Comparison of ENCODE assay signal across 16 cellular contexts in genomic region chr4:113893546-113893945, GRCh38.
DNase-seq lines count a peak whose midpoint lies in the region; ATAC-seq and TF ChIP-seq lines count a peak whose summit lies in the region.
"Had no signal": no experiment of that assay in that cellular context is flagged by ENCODE, and none has a peak within 500 bp of the region (broad histone marks: within the 10 kb centered on the region; RNA-seq: fewer than 3 reads in every experiment).

No MANE protein-coding gene starts in this region.

- H3K4me3 Mint-ChIP-seq in neural progenitor cell: no peak overlapping the region
- H3K4me3 Mint-ChIP-seq: activated naive CD4-positive, alpha-beta T cell treated with anti-CD3 and anti-CD28 coated beads, Interleukin-2, amount 50 U/mL, for 24 hours had no signal

- ATAC-seq in HG03159 (IDR thresholded peaks at IDR 0.05; ENCODE audit: unreplicated experiment): no peak
- no peak for ATAC-seq in GM21381 (IDR thresholded peaks at IDR 0.05; ENCODE audit: unreplicated experiment)
- ATAC-seq: A549 had no signal

- H3F3A ChIP-seq in neural progenitor cell (ENCODE audit: low read depth): no peaks in the 10 kb centered on the region

- no peaks in the 10 kb centered on the region for H3K9me2 ChIP-seq in Karpas-422 (replicated peaks; ENCODE audit: insufficient read depth, low read length)

- H3K4me2 ChIP-seq in Karpas-422 (ENCODE audit: low read depth, low read length, poor library complexity, severe bottlenecking) (no peak overlapping the region), neural progenitor cell (no peak overlapping the region)
- H3K4me2 ChIP-seq: A549 had no signal

- in situ Hi-C loops in brain microvascular endothelial cell (cut with HindIII; ENCODE audit: low pct_ligation_motif_present, low sequenced_read_pairs): no loop called here

- H3K36me3 ChIP-seq in Karpas-422 (ENCODE audit: insufficient read depth, low read length) (no peaks in the 10 kb centered on the region), brain microvascular endothelial cell (replicated peaks) (peaks cover 5% of the 10 kb centered on the region), neural progenitor cell (no peaks in the 10 kb centered on the region)

- no peaks in the 10 kb centered on the region for H3K9me3 ChIP-seq in Karpas-422 (ENCODE audit: low read length)
- H3K9me3 ChIP-seq in neural progenitor cell (ENCODE audit: low read depth): no peaks in the 10 kb centered on the region
- H3K9me3 ChIP-seq: A549, stomach had no signal

- no peak overlapping the region for H3K27ac ChIP-seq in Karpas-422 (ENCODE audit: low read length)
- no peak overlapping the region for H3K27ac ChIP-seq in brain microvascular endothelial cell
- H3K27ac ChIP-seq in neural progenitor cell: no peak overlapping the region
- H3K27ac ChIP-seq: A549, stomach had no signal

- H3K27me3 ChIP-seq in Karpas-422 (ENCODE audit: low read length): no peaks in the 10 kb centered on the region; the same call in 1 of the 2 replicates
- no peaks in the 10 kb centered on the region for H3K27me3 ChIP-seq in brain microvascular endothelial cell (replicated peaks)
- no peaks in the 10 kb centered on the region for H3K27me3 ChIP-seq in neural progenitor cell
- H3K27me3 ChIP-seq: stomach had no signal

- no peaks in the 10 kb centered on the region for H3K4me1 ChIP-seq in Karpas-422 (ENCODE audit: low read length)
- no peaks in the 10 kb centered on the region for H3K4me1 ChIP-seq in neural progenitor cell
- H3K4me1 ChIP-seq: A549, stomach had no signal

- no peaks in the 10 kb centered on the region for H3K36me3 Mint-ChIP-seq in neural progenitor cell

- H3K27me3 Mint-ChIP-seq in neural progenitor cell (ENCODE audit: insufficient read depth, low read depth): peaks cover 3% of the 10 kb centered on the region
- H3K27me3 Mint-ChIP-seq: activated naive CD4-positive, alpha-beta T cell treated with anti-CD3 and anti-CD28 coated beads, Interleukin-2, amount 50 U/mL, for 24 hours had no signal

- H2AFZ ChIP-seq in Karpas-422 (ENCODE audit: low read length) (no peak overlapping the region), neural progenitor cell (replicated peaks) (no peak overlapping the region)

- H3K4me3 ChIP-seq in Karpas-422 (ENCODE audit: low read length) (no peak overlapping the region), brain microvascular endothelial cell (ENCODE audit: low read depth, low read length) (no peak overlapping the region), neural progenitor cell (no peak overlapping the region)
- H3K4me3 ChIP-seq: A549, stomach had no signal

- no peak overlapping the region for H3K9ac ChIP-seq in Karpas-422 (ENCODE audit: low read length)
- H3K9ac ChIP-seq in neural progenitor cell: no peak overlapping the region

- no peaks in the 10 kb centered on the region for H3K4me1 Mint-ChIP-seq in neural progenitor cell

- TF ChIP-seq CTCF in brain microvascular endothelial cell (IDR thresholded peaks at IDR 0.05; ENCODE audit: low read depth, low read length, missing control alignments): peak; percentile 31
- TF ChIP-seq CTCF in neural progenitor cell (IDR thresholded peaks at IDR 0.05): peak; percentile 15

- DNase-seq in DMS53 (lab: John Stamatoyannopoulos, UW) (peak; percentile 4), DMS53 treated with DMSO at 0.1 percent for 48 hours (lab: John Stamatoyannopoulos, UW; ENCODE audit: unreplicated experiment) (no peak), Karpas-422 (peak; percentile 52), brain microvascular endothelial cell (no peak), neural progenitor cell (ENCODE audit: low spot score) (no peak), retina (no peak)
- DNase-seq: activated CD4-positive, alpha-beta T cell treated with anti-CD3 and anti-CD28 coated beads, Interleukin-2, amount 50 U/mL, for 48 hours; H7; NCI-H510A; stimulated activated CD4-positive, alpha-beta T cell treated with anti-CD3 and anti-CD28 coated beads, Interleukin-4, amount 100 ng/mL, for 4 hours; stomach; T-helper 1 cell had no signal

- no peak overlapping the region for H3K27ac Mint-ChIP-seq in neural progenitor cell
- H3K27ac Mint-ChIP-seq: activated naive CD4-positive, alpha-beta T cell treated with anti-CD3 and anti-CD28 coated beads, Interleukin-2, amount 50 U/mL, for 24 hours had no signal

- no peaks in the 10 kb centered on the region for H3K79me2 ChIP-seq in Karpas-422 (ENCODE audit: low read length)
- H3K79me2 ChIP-seq in neural progenitor cell (ENCODE audit: low read depth): no peaks in the 10 kb centered on the region

- no peaks in the 10 kb centered on the region for H3K9me3 Mint-ChIP-seq in neural progenitor cell

- H4K20me1 ChIP-seq in Karpas-422 (ENCODE audit: insufficient read depth, low read depth, low read length) (no peaks in the 10 kb centered on the region), neural progenitor cell (ENCODE audit: low read depth) (no peaks in the 10 kb centered on the region)

Comparison
In these comparisons a context has a peak if more than half of its experiments do, and no peak if none do; other contexts are left out.
1. DNase-seq: peak in DMS53 (single experiment) and Karpas-422 (single experiment); none in DMS53 treated with DMSO at 0.1 percent for 48 hours (single experiment), brain microvascular endothelial cell (single experiment), neural progenitor cell (single experiment) and retina (single experiment).